In the genomic region with DNA sequence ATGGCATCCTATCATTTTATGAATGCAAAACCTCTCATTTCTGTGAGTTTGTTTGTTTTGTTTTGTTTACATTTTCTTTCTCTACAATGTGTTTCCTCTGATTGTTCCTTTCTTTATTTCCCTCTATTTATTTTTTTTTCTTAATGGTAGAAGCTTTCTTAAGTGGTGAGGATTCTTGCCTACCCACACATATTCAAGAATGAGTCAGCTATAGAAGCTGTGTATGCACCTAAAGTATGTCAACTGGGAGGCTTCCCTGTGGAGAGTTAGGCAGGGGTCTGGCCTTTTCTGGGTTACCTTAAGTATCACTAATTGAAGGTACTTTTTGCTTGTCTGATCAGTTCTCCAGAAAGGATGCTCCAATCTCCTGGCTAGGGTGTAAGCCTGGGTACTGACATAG, we compare ENCODE assay signal across 10 cellular contexts.
DNase-seq lines count a peak whose midpoint lies in the region; ATAC-seq lines count a peak whose summit lies in the region.
"Had no signal": no experiment of that assay in that cellular context is flagged by ENCODE, and none has a peak within 500 bp of the region (broad histone marks: within the 10 kb centered on the region; RNA-seq: fewer than 3 reads in every experiment).

No MANE protein-coding gene starts in this region.

- H3K4me3 Mint-ChIP-seq in activated naive CD4-positive, alpha-beta T cell treated with anti-CD3 and anti-CD28 coated beads, Interleukin-2, amount 50 U/mL, for 24 hours, result peak overlapping the region; percentile 1
- no peak overlapping the region for H3K4me3 Mint-ChIP-seq in effector memory CD8-positive, alpha-beta T cell
- H3K4me3 Mint-ChIP-seq in stimulated activated naive CD8-positive, alpha-beta T cell treated with anti-CD3 and anti-CD28 coated beads, Interleukin-15, amount 100 ng/mL, for 72 hours, result peak overlapping the region; percentile 32 to 55
- H3K4me3 Mint-ChIP-seq: neural crest cell had no signal

- no peaks in the 10 kb centered on the region for H3K27me3 Mint-ChIP-seq in activated naive CD4-positive, alpha-beta T cell treated with anti-CD3 and anti-CD28 coated beads, Interleukin-2, amount 50 U/mL, for 24 hours
- H3K27me3 Mint-ChIP-seq in effector memory CD8-positive, alpha-beta T cell, result no peaks in the 10 kb centered on the region
- H3K27me3 Mint-ChIP-seq in stimulated activated naive CD8-positive, alpha-beta T cell treated with anti-CD3 and anti-CD28 coated beads, Interleukin-15, amount 100 ng/mL, for 72 hours, result no peaks in the 10 kb centered on the region

- H3K27ac Mint-ChIP-seq in activated naive CD4-positive, alpha-beta T cell treated with anti-CD3 and anti-CD28 coated beads, Interleukin-2, amount 50 U/mL, for 24 hours, result peak overlapping the region; percentile 89
- peak overlapping the region; percentile 57 to 60 for H3K27ac Mint-ChIP-seq in effector memory CD8-positive, alpha-beta T cell
- H3K27ac Mint-ChIP-seq in stimulated activated naive CD8-positive, alpha-beta T cell treated with anti-CD3 and anti-CD28 coated beads, Interleukin-15, amount 100 ng/mL, for 72 hours, result peak overlapping the region; percentile 74 to 81

- H3K36me3 Mint-ChIP-seq in activated naive CD4-positive, alpha-beta T cell treated with anti-CD3 and anti-CD28 coated beads, Interleukin-2, amount 50 U/mL, for 24 hours, result peaks cover 14% of the 10 kb centered on the region
- peaks cover 70% of the 10 kb centered on the region for H3K36me3 Mint-ChIP-seq in effector memory CD8-positive, alpha-beta T cell (ENCODE audit: insufficient read depth)

- no peaks in the 10 kb centered on the region for H3K9me3 Mint-ChIP-seq in activated naive CD4-positive, alpha-beta T cell treated with anti-CD3 and anti-CD28 coated beads, Interleukin-2, amount 50 U/mL, for 24 hours
- no peaks in the 10 kb centered on the region for H3K9me3 Mint-ChIP-seq in effector memory CD8-positive, alpha-beta T cell
- no peaks in the 10 kb centered on the region for H3K9me3 Mint-ChIP-seq in stimulated activated naive CD8-positive, alpha-beta T cell treated with anti-CD3 and anti-CD28 coated beads, Interleukin-15, amount 100 ng/mL, for 72 hours
- H3K9me3 Mint-ChIP-seq: neural crest cell had no signal

- ATAC-seq in HG03460 (IDR thresholded peaks at IDR 0.05; ENCODE audit: unreplicated experiment) (peak; percentile 45), GM21528 (IDR thresholded peaks at IDR 0.05; ENCODE audit: low FRiP score, unreplicated experiment) (no peak), HG03097 (IDR thresholded peaks at IDR 0.05; ENCODE audit: low FRiP score, unreplicated experiment) (no peak), GM21390 (IDR thresholded peaks at IDR 0.05; ENCODE audit: unreplicated experiment) (no peak)
- no peak for ATAC-seq in effector memory CD8-positive, alpha-beta T cell (replicated peaks)
- ATAC-seq in stimulated activated naive CD8-positive, alpha-beta T cell treated with anti-CD3 and anti-CD28 coated beads, Interleukin-15, amount 100 ng/mL, for 72 hours, result peak; percentile 74

- H3K4me1 Mint-ChIP-seq in activated naive CD4-positive, alpha-beta T cell treated with anti-CD3 and anti-CD28 coated beads, Interleukin-2, amount 50 U/mL, for 24 hours, result peaks cover 33% of the 10 kb centered on the region
- H3K4me1 Mint-ChIP-seq in effector memory CD8-positive, alpha-beta T cell (ENCODE audit: low read depth in 2 of 2), result peaks cover 11 to 32% of the 10 kb centered on the region in 2 donors
- H3K4me1 Mint-ChIP-seq in stimulated activated naive CD8-positive, alpha-beta T cell treated with anti-CD3 and anti-CD28 coated beads, Interleukin-15, amount 100 ng/mL, for 72 hours, result peaks cover 36% of the 10 kb centered on the region
- H3K4me1 Mint-ChIP-seq: neural crest cell had no signal

- DNase-seq in activated naive CD4-positive, alpha-beta T cell (lab: John Stamatoyannopoulos, UW), result no peak
- no peak for DNase-seq in effector memory CD8-positive, alpha-beta T cell
- no peak for DNase-seq in stimulated activated naive CD8-positive, alpha-beta T cell treated with anti-CD3 and anti-CD28 coated beads, Interleukin-15, amount 100 ng/mL, for 72 hours
- DNase-seq: Peyer's patch had no signal

Comparison
In these comparisons a context has a peak if more than half of its experiments do, and no peak if none do; other contexts are left out.
1. H3K4me3 Mint-ChIP-seq: peak in activated naive CD4-positive, alpha-beta T cell treated with anti-CD3 and anti-CD28 coated beads, Interleukin-2, amount 50 U/mL, for 24 hours (single experiment) and stimulated activated naive CD8-positive, alpha-beta T cell treated with anti-CD3 and anti-CD28 coated beads, Interleukin-15, amount 100 ng/mL, for 72 hours (2 of 2); none in effector memory CD8-positive, alpha-beta T cell (0 of 2).
2. ATAC-seq: peak in HG03460 (single experiment) and stimulated activated naive CD8-positive, alpha-beta T cell treated with anti-CD3 and anti-CD28 coated beads, Interleukin-15, amount 100 ng/mL, for 72 hours (single experiment); none in effector memory CD8-positive, alpha-beta T cell (single experiment), GM21528 (single experiment), HG03097 (single experiment) and GM21390 (single experiment).
3. Peak in every context shown above with its lines, with median percentiles within 50 percentile points of each other: H3K27ac Mint-ChIP-seq.